ENCODE assay signal across 1 cellular context in genomic region chr11:45444796-45445195, GRCh38.
TF ChIP-seq lines count a peak whose summit lies in the region.

No MANE protein-coding gene starts in this region.

TF ChIP-seq in WTC11, 78 proteins besides CTCF, POLR2A, EP300 and RAD21 (continued from another document):
- TF ChIP-seq ERG (CRISPR knock-in tag; IDR thresholded peaks at IDR 0.05) = no peak
- no peak for TF ChIP-seq RELA (CRISPR knock-in tag; IDR thresholded peaks at IDR 0.05; ENCODE audit: borderline replicate concordance)
- TF ChIP-seq SP1 (CRISPR knock-in tag; conservative IDR thresholded peaks at IDR 0.05) = no peak
TF ChIP-seq in WTC11: peak in this region for 0.
